ENCODE assay signal across 8 cellular contexts in genomic region chr18:39841133-39842041, GRCh38.
DNase-seq lines count a peak whose midpoint lies in the region; ATAC-seq, FAIRE-seq and TF ChIP-seq lines count a peak whose summit lies in the region.

No MANE protein-coding gene starts in this region.

- intact Hi-C loops in kidney (cut with DNase I): no loop called here

- peak overlapping the region; percentile 73 for H3K4me3 ChIP-seq in choroid plexus epithelial cell (ENCODE audit: low read depth, low read length)
- peak overlapping the region in 1 of 2 donors; percentile 22 for H3K4me3 ChIP-seq in kidney (ENCODE audit: low read length in 2 of 2)
- H3K4me3 ChIP-seq in stomach smooth muscle (ENCODE audit: low read length in 2 of 2): peak overlapping the region; percentile 52 to 79

- H3K9me3 ChIP-seq in kidney (ENCODE audit: control insufficient read depth in 1 of 2, low read length in 2 of 2): no peaks in the 10 kb centered on the region
- H3K9me3 ChIP-seq in stomach smooth muscle (ENCODE audit: control insufficient read depth in 2 of 2, low read length in 2 of 2): no peaks in the 10 kb centered on the region

- H3K9ac ChIP-seq in kidney (ENCODE audit: low read length in 2 of 2) (no peak overlapping the region), stomach smooth muscle (ENCODE audit: low read length in 2 of 2) (peak overlapping the region; percentile 12 to 47)

- peaks cover 17% of the 10 kb centered on the region for H3K9me3 Mint-ChIP-seq in stimulated activated effector memory CD8-positive, alpha-beta T cell treated with anti-CD3 and anti-CD28 coated beads, Interleukin-12 subunit alpha, Interleukin-12 subunit beta, amount 100 ng/mL, for 72 hours
- no peaks in the 10 kb centered on the region for H3K9me3 Mint-ChIP-seq in activated T-cell treated with anti-CD3 and anti-CD28 coated beads, Interleukin-2, amount 50 U/mL, for 24 hours

- H3K36me3 ChIP-seq in kidney (ENCODE audit: control insufficient read depth in 1 of 2, insufficient read depth in 2 of 2, low read length in 2 of 2) (no peaks in the 10 kb centered on the region), stomach smooth muscle (ENCODE audit: control insufficient read depth in 2 of 2, insufficient read depth in 2 of 2, low read length in 2 of 2) (no peaks in the 10 kb centered on the region)

- no peaks in the 10 kb centered on the region for H3K27me3 ChIP-seq in stomach smooth muscle (ENCODE audit: control insufficient read depth in 1 of 2, insufficient read depth in 2 of 2, low read length in 2 of 2)

- peaks cover 24% of the 10 kb centered on the region for H3K27me3 Mint-ChIP-seq in activated T-cell treated with anti-CD3 and anti-CD28 coated beads, Interleukin-2, amount 50 U/mL, for 24 hours

- TF ChIP-seq CTCF in choroid plexus epithelial cell (conservative IDR thresholded peaks at IDR 0.05; ENCODE audit: low read depth, low read length) (peak; percentile 69), kidney (IDR thresholded peaks at IDR 0.05; ENCODE audit: borderline replicate concordance, extremely low read depth, insufficient read depth) (no peak)

- H3K4me1 Mint-ChIP-seq in stimulated activated effector memory CD8-positive, alpha-beta T cell treated with anti-CD3 and anti-CD28 coated beads, Interleukin-12 subunit alpha, Interleukin-12 subunit beta, amount 100 ng/mL, for 72 hours: no peaks in the 10 kb centered on the region
- H3K4me1 Mint-ChIP-seq in activated T-cell treated with anti-CD3 and anti-CD28 coated beads, Interleukin-2, amount 50 U/mL, for 24 hours (ENCODE audit: low read depth): no peaks in the 10 kb centered on the region

- no peak for FAIRE-seq in kidney (lab: Jason Lieb, UNC)

- no peak overlapping the region for H3K4me3 Mint-ChIP-seq in stimulated activated effector memory CD8-positive, alpha-beta T cell treated with anti-CD3 and anti-CD28 coated beads, Interleukin-12 subunit alpha, Interleukin-12 subunit beta, amount 100 ng/mL, for 72 hours
- H3K4me3 Mint-ChIP-seq in activated T-cell treated with anti-CD3 and anti-CD28 coated beads, Interleukin-2, amount 50 U/mL, for 24 hours: no peak overlapping the region

- DNase-seq in H4 (ENCODE audit: low spot score) (peak; percentile 52), NCI-H510A (lab: John Stamatoyannopoulos, UW) (peak; percentile 60), choroid plexus epithelial cell (ENCODE audit: low read depth) (peak; percentile 92), kidney (peak; percentile 80)
- DNase-seq in stimulated activated effector memory CD8-positive, alpha-beta T cell treated with anti-CD3 and anti-CD28 coated beads, Interleukin-12 subunit alpha, Interleukin-12 subunit beta, amount 100 ng/mL, for 72 hours (ENCODE audit: low spot score in 2 of 2): no peak
- no peak for DNase-seq in activated T-cell treated with anti-CD3 and anti-CD28 coated beads, Interleukin-2, amount 50 U/mL, for 24 hours

- no peak overlapping the region for H3K27ac Mint-ChIP-seq in stimulated activated effector memory CD8-positive, alpha-beta T cell treated with anti-CD3 and anti-CD28 coated beads, Interleukin-12 subunit alpha, Interleukin-12 subunit beta, amount 100 ng/mL, for 72 hours
- H3K27ac Mint-ChIP-seq in activated T-cell treated with anti-CD3 and anti-CD28 coated beads, Interleukin-2, amount 50 U/mL, for 24 hours: no peak overlapping the region

- no peak for ATAC-seq in GM19467 (IDR thresholded peaks at IDR 0.05; ENCODE audit: unreplicated experiment)
- no peak for ATAC-seq in stimulated activated effector memory CD8-positive, alpha-beta T cell treated with anti-CD3 and anti-CD28 coated beads, Interleukin-12 subunit alpha, Interleukin-12 subunit beta, amount 100 ng/mL, for 72 hours

- H3K27ac ChIP-seq in kidney (ENCODE audit: low read depth in 2 of 2, low read length in 2 of 2) (no peak overlapping the region), stomach smooth muscle (ENCODE audit: low read length) (no peak overlapping the region)

- no peaks in the 10 kb centered on the region for H3K4me1 ChIP-seq in kidney (ENCODE audit: control insufficient read depth in 1 of 2, insufficient read depth in 1 of 2, low read depth in 1 of 2, low read length in 2 of 2)
- peaks cover 13% of the 10 kb centered on the region for H3K4me1 ChIP-seq in stomach smooth muscle (ENCODE audit: control insufficient read depth, insufficient read depth, low read length)

- H3K36me3 Mint-ChIP-seq in stimulated activated effector memory CD8-positive, alpha-beta T cell treated with anti-CD3 and anti-CD28 coated beads, Interleukin-12 subunit alpha, Interleukin-12 subunit beta, amount 100 ng/mL, for 72 hours: no peaks in the 10 kb centered on the region
- H3K36me3 Mint-ChIP-seq in activated T-cell treated with anti-CD3 and anti-CD28 coated beads, Interleukin-2, amount 50 U/mL, for 24 hours (ENCODE audit: low read depth): no peaks in the 10 kb centered on the region

Comparison
In these comparisons a context has a peak if more than half of its experiments do, and no peak if none do; other contexts are left out.
1. DNase-seq: peak in H4 (single experiment), NCI-H510A (single experiment), choroid plexus epithelial cell (single experiment) and kidney (single experiment); none in stimulated activated effector memory CD8-positive, alpha-beta T cell treated with anti-CD3 and anti-CD28 coated beads, Interleukin-12 subunit alpha, Interleukin-12 subunit beta, amount 100 ng/mL, for 72 hours (0 of 2) and activated T-cell treated with anti-CD3 and anti-CD28 coated beads, Interleukin-2, amount 50 U/mL, for 24 hours (single experiment).
2. H3K9ac ChIP-seq: peak in stomach smooth muscle (2 of 2); none in kidney (0 of 2).